Comparison of ENCODE assay signal across 20 cellular contexts in the genomic region with DNA sequence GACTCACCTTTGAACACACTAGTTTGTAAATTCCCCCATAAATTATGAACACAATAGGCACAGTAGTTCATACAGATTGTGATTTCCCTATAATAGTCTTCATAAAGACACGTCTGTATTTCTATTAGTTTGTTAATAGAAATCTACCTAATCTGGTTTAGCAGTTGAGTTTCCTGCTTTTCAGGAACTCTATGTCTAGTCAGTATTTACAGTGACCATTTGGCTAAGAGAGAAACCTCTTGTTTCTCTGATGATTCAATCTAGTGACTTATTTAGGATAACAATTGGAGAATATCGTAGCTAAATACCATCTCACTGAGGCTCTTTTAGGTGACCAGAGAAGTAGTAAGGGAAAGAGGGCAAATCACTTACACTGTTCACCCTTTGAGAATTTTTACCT. TPM values are rescaled to one million over a fixed set of nuclear protein-coding genes. Genes with fewer than 3 reads are reported as not detected.
DNase-seq lines count a peak whose midpoint lies in the region; ATAC-seq and TF ChIP-seq lines count a peak whose summit lies in the region.
"Had no signal": no experiment of that assay in that cellular context is flagged by ENCODE, and none has a peak within 500 bp of the region (broad histone marks: within the 10 kb centered on the region; RNA-seq: fewer than 3 reads in every experiment).

No MANE protein-coding gene starts in this region.

- H3K36me3 ChIP-seq in smooth muscle cell (ENCODE audit: low read depth) (no peaks in the 10 kb centered on the region), Caco-2 (ENCODE audit: control insufficient read depth, insufficient read depth, low read length) (no peaks in the 10 kb centered on the region)

- H3K27me3 Mint-ChIP-seq in activated T-helper 1 cell treated with anti-CD3 and anti-CD28 coated beads, Interleukin-12 subunit alpha, Interleukin-12 subunit beta, Interleukin-2, Interleukin-4 antibody, amounts not matched to agents 30 ng/mL and 10 ng/mL and 1 ng/mL, durations not matched to agents 14 hours and 24 hours and 36 hours (ENCODE audit: insufficient read depth): no peaks in the 10 kb centered on the region
- no peaks in the 10 kb centered on the region for H3K27me3 Mint-ChIP-seq in Caco-2 (ENCODE audit: insufficient read depth, unreplicated experiment)

- CTCF ChIA-PET in Caco-2 (lab: Charles Lee): interaction anchor here (1.3 kb wide), 1 partner anchor 9 kb away, joined by 3 read pairs; no protein-coding TSS in a partner anchor

- intact Hi-C loops in activated T-helper 1 cell treated with anti-CD3 and anti-CD28 coated beads, Interleukin-12 subunit alpha, Interleukin-12 subunit beta, Interleukin-2, Interleukin-4 antibody, amounts not matched to agents 30 ng/mL and 10 ng/mL and 1 ng/mL, durations not matched to agents 14 hours and 24 hours and 36 hours (cut with micrococcal nuclease): no loop called here
- intact Hi-C loops in Caco-2 (cut with micrococcal nuclease; ENCODE audit: unreplicated experiment): no loop called here

- ATAC-seq in GM18867 (IDR thresholded peaks at IDR 0.05; ENCODE audit: unreplicated experiment) (peak; percentile 29), HG02884 (IDR thresholded peaks at IDR 0.05; ENCODE audit: unreplicated experiment) (peak; percentile 4)
- ATAC-seq: GM23338, HCT116, SK-N-SH treated with all-trans-retinoic acid at 6 μM for 48 hours had no signal

- 79% methylated on average over 2 of the region's 2 CpGs for WGBS in smooth muscle cell (ENCODE audit: low lambda C conversion rate)

- H3K9ac ChIP-seq in smooth muscle cell (ENCODE audit: low read depth): no peak overlapping the region

- no peaks in the 10 kb centered on the region for H3K9me3 ChIP-seq in smooth muscle cell (replicated peaks; ENCODE audit: low read depth)
- H3K9me3 ChIP-seq in Caco-2: no peaks in the 10 kb centered on the region

- no peak overlapping the region for H2AFZ ChIP-seq in smooth muscle cell (ENCODE audit: low read depth)
- H2AFZ ChIP-seq: GM23338 had no signal

- peaks cover 14% of the 10 kb centered on the region for H3F3A ChIP-seq in smooth muscle cell (ENCODE audit: low read depth)

- no peak overlapping the region for H3K4me2 ChIP-seq in smooth muscle cell
- H3K4me2 ChIP-seq: GM23338 had no signal

- peak overlapping the region; percentile 6 for H3K27ac Mint-ChIP-seq in activated T-helper 1 cell treated with anti-CD3 and anti-CD28 coated beads, Interleukin-12 subunit alpha, Interleukin-12 subunit beta, Interleukin-2, Interleukin-4 antibody, amounts not matched to agents 30 ng/mL and 10 ng/mL and 1 ng/mL, durations not matched to agents 14 hours and 24 hours and 36 hours
- H3K27ac Mint-ChIP-seq in Caco-2 (ENCODE audit: unreplicated experiment): no peak overlapping the region
- H3K27ac Mint-ChIP-seq: GM23338 had no signal

- H3K4me3 ChIP-seq in smooth muscle cell (no peak overlapping the region), Caco-2 (ENCODE audit: low read depth, low read length) (no peak overlapping the region)
- H3K4me3 ChIP-seq: GM23338 had no signal

- H4K20me1 ChIP-seq in smooth muscle cell (ENCODE audit: low read depth): no peaks in the 10 kb centered on the region

- peaks cover 14% of the 10 kb centered on the region for H3K4me1 ChIP-seq in smooth muscle cell (ENCODE audit: low read depth)
- peaks cover 34% of the 10 kb centered on the region for H3K4me1 ChIP-seq in Caco-2

- no peaks in the 10 kb centered on the region for H3K27me3 ChIP-seq in smooth muscle cell (ENCODE audit: low read depth)
- H3K27me3 ChIP-seq in Caco-2 (replicated peaks; ENCODE audit: control insufficient read depth, insufficient read depth, low read length): no peaks in the 10 kb centered on the region

- no peak for DNase-seq in activated T-helper 1 cell treated with anti-CD3 and anti-CD28 coated beads, Interleukin-12 subunit alpha, Interleukin-12 subunit beta, Interleukin-2, Interleukin-4 antibody, amounts not matched to agents 30 ng/mL and 10 ng/mL and 1 ng/mL, durations not matched to agents 14 hours and 24 hours and 36 hours (ENCODE audit: low spot score)
- DNase-seq in smooth muscle cell (lab: John Stamatoyannopoulos, UW; ENCODE audit: unreplicated experiment): no peak
- DNase-seq in Caco-2: no peak
- no peak for DNase-seq in activated effector memory CD4-positive, alpha-beta T cell treated with anti-CD3 and anti-CD28 coated beads, Interleukin-2, amount 50 U/mL, for 16 hours
- no peak for DNase-seq in NCI-H2029 (lab: John Stamatoyannopoulos, UW)
- DNase-seq: ACHN, AML-193, DMS53, Kasumi-1, NCI-H1092 treated with DMSO at 0.1 percent for 48 hours, NCI-H1694, NCI-H2107, NCI-H226, NCI-H524 treated with DMSO at 0.1 percent for 48 hours, SHP77 treated with DMSO at 0.1 percent for 48 hours had no signal

- peaks cover 44% of the 10 kb centered on the region for H3K4me1 Mint-ChIP-seq in activated T-helper 1 cell treated with anti-CD3 and anti-CD28 coated beads, Interleukin-12 subunit alpha, Interleukin-12 subunit beta, Interleukin-2, Interleukin-4 antibody, amounts not matched to agents 30 ng/mL and 10 ng/mL and 1 ng/mL, durations not matched to agents 14 hours and 24 hours and 36 hours (ENCODE audit: low read depth)
- H3K4me1 Mint-ChIP-seq in Caco-2 (ENCODE audit: low read depth, unreplicated experiment): peaks cover 33% of the 10 kb centered on the region

- H3K36me3 Mint-ChIP-seq in activated T-helper 1 cell treated with anti-CD3 and anti-CD28 coated beads, Interleukin-12 subunit alpha, Interleukin-12 subunit beta, Interleukin-2, Interleukin-4 antibody, amounts not matched to agents 30 ng/mL and 10 ng/mL and 1 ng/mL, durations not matched to agents 14 hours and 24 hours and 36 hours (ENCODE audit: low read depth): peaks cover 8% of the 10 kb centered on the region
- no peaks in the 10 kb centered on the region for H3K36me3 Mint-ChIP-seq in Caco-2 (ENCODE audit: insufficient read depth, unreplicated experiment)

- H3K9me3 Mint-ChIP-seq in activated T-helper 1 cell treated with anti-CD3 and anti-CD28 coated beads, Interleukin-12 subunit alpha, Interleukin-12 subunit beta, Interleukin-2, Interleukin-4 antibody, amounts not matched to agents 30 ng/mL and 10 ng/mL and 1 ng/mL, durations not matched to agents 14 hours and 24 hours and 36 hours: no peaks in the 10 kb centered on the region
- peaks cover 9% of the 10 kb centered on the region for H3K9me3 Mint-ChIP-seq in Caco-2 (ENCODE audit: unreplicated experiment)

- BruUV-seq in Caco-2 (replicated peaks; lab: Mats Ljungman, UMichigan): no TSS peak

- H3K27ac ChIP-seq in smooth muscle cell (ENCODE audit: low read depth): peak overlapping the region; percentile 34

- no peak overlapping the region for H3K4me3 Mint-ChIP-seq in activated T-helper 1 cell treated with anti-CD3 and anti-CD28 coated beads, Interleukin-12 subunit alpha, Interleukin-12 subunit beta, Interleukin-2, Interleukin-4 antibody, amounts not matched to agents 30 ng/mL and 10 ng/mL and 1 ng/mL, durations not matched to agents 14 hours and 24 hours and 36 hours
- H3K4me3 Mint-ChIP-seq in Caco-2 (ENCODE audit: unreplicated experiment): no peak overlapping the region
- H3K4me3 Mint-ChIP-seq: GM23338 had no signal

- no peaks in the 10 kb centered on the region for H3K79me2 ChIP-seq in smooth muscle cell (ENCODE audit: low read depth)

- POLR2A ChIA-PET in Caco-2 (lab: Charles Lee): no interaction called here

- TF ChIP-seq CTCF in smooth muscle cell (IDR thresholded peaks at IDR 0.05; ENCODE audit: borderline replicate concordance, insufficient read depth, poor library complexity, severe bottlenecking): no peak
- TF ChIP-seq CTCF in Caco-2 (IDR thresholded peaks at IDR 0.05; ENCODE audit: insufficient read depth in 1 of 2, low read depth in 1 of 2, low read length in 1 of 2, severe bottlenecking in 1 of 2, unreplicated experiment in 1 of 2): no peak

RNA-seq across cellular contexts. Expression of gene HERPUD2, which starts 5.9 kb away (rescaled TPM):
- 24.7 and 24.8 TPM in 2 replicates for total RNA-seq in activated T-helper 1 cell treated with anti-CD3 and anti-CD28 coated beads, Interleukin-12 subunit alpha, Interleukin-12 subunit beta, Interleukin-2, Interleukin-4 antibody, amounts not matched to agents 30 ng/mL and 10 ng/mL and 1 ng/mL, durations not matched to agents 14 hours and 24 hours and 36 hours
- total RNA-seq in smooth muscle cell (28.1 and 34.6 TPM in 2 replicates), Caco-2 (2022) (25.2 and 29.6 TPM in 2 replicates)
- polyA plus RNA-seq in smooth muscle cell: 23.2 and 33.0 TPM in 2 replicates
